ENCODE assay signal across 10 cellular contexts in the genomic region with DNA sequence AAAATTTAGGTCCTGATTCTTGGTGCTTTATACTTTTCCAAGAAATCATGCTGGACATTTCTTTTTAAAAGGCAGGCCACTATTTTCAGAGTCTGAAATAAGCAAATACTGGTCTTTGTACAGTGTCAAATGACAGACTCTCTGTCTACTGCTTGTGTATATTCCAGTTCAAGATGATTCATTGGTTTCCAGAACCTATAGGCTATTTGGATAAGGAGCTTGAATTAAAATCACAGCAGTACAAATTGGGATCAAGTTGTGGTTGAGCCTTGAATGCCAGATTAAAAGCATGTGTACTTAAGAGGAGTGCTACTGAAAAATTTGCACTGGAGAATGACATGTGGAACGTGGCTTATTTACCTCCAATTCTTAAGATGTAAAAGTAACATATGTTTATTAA. TPM values are rescaled to one million over a fixed set of nuclear protein-coding genes. Genes with fewer than 3 reads are reported as not detected.
A peak's percentile ranks its signal among the peaks of the same experiment; 100 is the strongest.
DNase-seq lines count a peak whose midpoint lies in the region; ATAC-seq and TF ChIP-seq lines count a peak whose summit lies in the region.
"Had no signal": no experiment of that assay in that cellular context is flagged by ENCODE, and none has a peak within 500 bp of the region (broad histone marks: within the 10 kb centered on the region; RNA-seq: fewer than 3 reads in every experiment).

No MANE protein-coding gene starts in this region.

- H3K4me3 ChIP-seq in breast epithelium: no peak overlapping the region
- H3K4me3 ChIP-seq in foreskin fibroblast (ENCODE audit: low read depth in 1 of 2, low read length in 2 of 2): no peak overlapping the region
- no peak overlapping the region for H3K4me3 ChIP-seq in esophagus muscularis mucosa
- H3K4me3 ChIP-seq: HAP-1 had no signal

- CTCF ChIA-PET in MCF 10A (lab: Yijun Ruan, JAX): interaction anchor here (0.8 to 1.3 kb wide), 3 partner anchors 14 to 938 kb away, joined by 3 read pairs; no protein-coding TSS in a partner anchor

- no peak for TF ChIP-seq EP300 in esophagus muscularis mucosa (IDR thresholded peaks at IDR 0.05)

- peaks cover 3 to 41% of the 10 kb centered on the region in 2 donors for H3K4me1 ChIP-seq in breast epithelium
- H3K4me1 ChIP-seq in esophagus muscularis mucosa: peaks cover 75 to 99% (median 97%) of the 10 kb centered on the region in 4 donors

- TF ChIP-seq CTCF in MCF 10A (IDR thresholded peaks at IDR 0.05; ENCODE audit: unreplicated experiment) (no peak), breast epithelium (IDR thresholded peaks at IDR 0.05) (no peak), foreskin fibroblast (IDR thresholded peaks at IDR 0.05; ENCODE audit: low read depth, low read length) (no peak), esophagus muscularis mucosa (IDR thresholded peaks at IDR 0.05) (no peak)

- 23% methylated on average over 1 of the region's 1 CpG for WGBS in esophagus muscularis mucosa

- peak overlapping the region; percentile 19 for H3K27ac Mint-ChIP-seq in MCF 10A (ENCODE audit: low read depth, unreplicated experiment)
- H3K27ac Mint-ChIP-seq: nephron had no signal

- POLR2A ChIA-PET in MCF 10A (lab: Yijun Ruan, JAX): interaction anchor here (0.6 to 5.3 kb wide), 8 partner anchors 8 to 724 kb away, joined by 3 to 59 read pairs (median 4); a partner anchor contains a TSS

- intact Hi-C loops in MCF 10A (cut with micrococcal nuclease) (no loop called here), breast epithelium (cut with DNase I; ENCODE audit: low total_unique reads) (loop anchor here (10.0 kb wide), 1 partner anchor 90 kb away; no protein-coding TSS in a partner anchor), esophagus muscularis mucosa (cut with DNase I) (no loop called here)

- H3K27me3 ChIP-seq in breast epithelium (no peaks in the 10 kb centered on the region), esophagus muscularis mucosa (no peaks in the 10 kb centered on the region)

- DNase-seq in MCF 10A (ENCODE audit: unreplicated experiment): peak; percentile 59
- DNase-seq in breast epithelium (ENCODE audit: low spot score in 2 of 2): no peak
- peak; percentile 67 for DNase-seq in RPMI7951 (ENCODE audit: low read depth)
- peak; percentile 44 to 67 for DNase-seq in foreskin fibroblast
- DNase-seq in esophagus muscularis mucosa (ENCODE audit: extremely low spot score): no peak
- DNase-seq in medulla oblongata (ENCODE audit: extremely low spot score): no peak

- H3K36me3 ChIP-seq in breast epithelium: no peaks in the 10 kb centered on the region
- no peaks in the 10 kb centered on the region for H3K36me3 ChIP-seq in esophagus muscularis mucosa
- H3K36me3 ChIP-seq: HAP-1 had no signal

- H3K9me3 ChIP-seq in breast epithelium (no peaks in the 10 kb centered on the region), esophagus muscularis mucosa (no peaks in the 10 kb centered on the region)
- H3K9me3 ChIP-seq: HAP-1 had no signal

- H3K27me3 Mint-ChIP-seq in MCF 10A (ENCODE audit: insufficient read depth, unreplicated experiment): no peaks in the 10 kb centered on the region

- peak overlapping the region in 1 of 2 donors; percentile 25 for H3K27ac ChIP-seq in breast epithelium
- peak overlapping the region in 2 of 4 donors; percentile 44 to 53 for H3K27ac ChIP-seq in esophagus muscularis mucosa (replicated peaks in 1 of 4)

- no peaks in the 10 kb centered on the region for H3K36me3 Mint-ChIP-seq in MCF 10A (ENCODE audit: insufficient read depth, unreplicated experiment)

- no peak for TF ChIP-seq POLR2A in breast epithelium (IDR thresholded peaks at IDR 0.05)
- TF ChIP-seq POLR2A in esophagus muscularis mucosa (IDR thresholded peaks at IDR 0.05; ENCODE audit: low read depth): no peak

- ATAC-seq in GM18858 (IDR thresholded peaks at IDR 0.05; ENCODE audit: unreplicated experiment): no peak
- ATAC-seq in GM19328 (IDR thresholded peaks at IDR 0.05; ENCODE audit: unreplicated experiment): no peak

- H3K9me3 Mint-ChIP-seq in MCF 10A (ENCODE audit: unreplicated experiment): no peaks in the 10 kb centered on the region
- H3K9me3 Mint-ChIP-seq: nephron had no signal

- peaks cover 38% of the 10 kb centered on the region for H3K4me1 Mint-ChIP-seq in MCF 10A (ENCODE audit: insufficient read depth, unreplicated experiment)

- no TSS peak for BruUV-seq in MCF 10A (replicated peaks; lab: Mats Ljungman, UMichigan)

- no peak overlapping the region for H3K4me3 Mint-ChIP-seq in MCF 10A (ENCODE audit: unreplicated experiment)
- H3K4me3 Mint-ChIP-seq: nephron had no signal

RNA-seq across cellular contexts. Expression of a gene that starts 10.7 kb away (rescaled TPM):
- total RNA-seq in MCF 10A (2022): 49.7 and 53.1 TPM in 2 replicates
- 100 to 1,000 TPM in 2 of 3 donors, 10 to 100 TPM in 1; 88.2 to 184 (median 168) TPM for total RNA-seq in breast epithelium
- 39.3 and 63.4 TPM in 2 replicates for total RNA-seq in RPMI7951 (2014; rRNA removed; shearing (Covaris generic))
- total RNA-seq in esophagus muscularis mucosa: 100 to 1,000 TPM in 2 of 4 donors, 10 to 100 TPM in 2; 77.0 to 109 (median 94.0) TPM

Comparison
In these comparisons a context has a peak if more than half of its experiments do, and no peak if none do; other contexts are left out.
1. DNase-seq: peak in MCF 10A (single experiment), RPMI7951 (single experiment) and foreskin fibroblast (2 of 2); none in breast epithelium (0 of 2), esophagus muscularis mucosa (single experiment) and medulla oblongata (single experiment).